Comparison of ENCODE assay signal across 15 cellular contexts in the genomic region with DNA sequence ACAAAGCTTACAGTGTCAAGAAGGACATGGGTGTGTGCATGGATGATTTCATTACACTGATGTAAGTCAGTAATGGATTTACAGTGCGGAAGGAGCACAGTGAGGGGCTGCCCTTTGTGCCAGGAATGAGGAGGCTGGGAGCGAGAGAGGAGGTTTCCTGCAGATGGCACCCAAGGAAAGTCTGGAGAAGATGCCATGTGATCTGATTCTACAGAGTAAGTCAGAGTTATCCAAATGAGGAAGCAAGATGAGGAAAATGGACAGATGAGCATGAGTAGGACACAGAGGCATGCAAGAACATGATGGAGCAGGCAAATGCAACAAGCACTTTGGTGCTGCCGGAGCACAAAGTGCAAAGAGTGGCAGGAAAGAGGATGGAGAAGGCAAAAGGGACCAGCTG.
"Had no signal": no experiment of that assay in that cellular context is flagged by ENCODE, and none has a peak within 500 bp of the region (broad histone marks: within the 10 kb centered on the region; RNA-seq: fewer than 3 reads in every experiment).

No MANE protein-coding gene starts in this region.

- H3K9me3 Mint-ChIP-seq: activated CD4-positive, alpha-beta T cell treated with anti-CD3 and anti-CD28 coated beads, Interleukin-2, amount 10 ng/mL, durations not matched to agents 24 days and 14 days; naive B cell had no signal

- H3K36me3 ChIP-seq: neutrophil, transverse colon had no signal

- H3K27me3 ChIP-seq: neutrophil, transverse colon had no signal

- H3K4me3 ChIP-seq: transverse colon had no signal

- ATAC-seq: left lobe of liver had no signal

- H3K4me3 Mint-ChIP-seq: activated CD4-positive, alpha-beta T cell treated with anti-CD3 and anti-CD28 coated beads, Interleukin-2, amount 10 ng/mL, durations not matched to agents 24 days and 14 days; naive B cell had no signal

- H3K36me3 Mint-ChIP-seq: naive B cell had no signal

- H3K27ac ChIP-seq: neutrophil, transverse colon had no signal

- DNase-seq: activated CD4-positive, alpha-beta T cell treated with anti-CD3 and anti-CD28 coated beads, Interleukin-2, amount 10 ng/mL, durations not matched to agents 24 days and 14 days; activated CD4-positive, CD25-positive, alpha-beta regulatory T cell; activated naive CD4-positive, alpha-beta T cell treated with Interleukin-2 at 50 U/mL for 16 hours; aorta; foreskin melanocyte; head of caudate nucleus; naive B cell; posterior cingulate gyrus; stimulated activated CD4-positive, alpha-beta T cell treated with anti-CD3 and anti-CD28 coated beads, Interleukin-15, amount 100 ng/mL, for 24 hours; stimulated activated CD4-positive, alpha-beta T cell treated with anti-CD3 and anti-CD28 coated beads, Interleukin-4, amount 100 ng/mL, for 1 hour; stimulated activated naive CD4-positive, alpha-beta T cell; SW 1271; transverse colon had no signal

- H3K9me3 ChIP-seq: neutrophil, transverse colon had no signal

- H3K27ac Mint-ChIP-seq: activated CD4-positive, alpha-beta T cell treated with anti-CD3 and anti-CD28 coated beads, Interleukin-2, amount 10 ng/mL, durations not matched to agents 24 days and 14 days; naive B cell had no signal
